8 cellular contexts compared by ENCODE assay signal in the genomic region with DNA sequence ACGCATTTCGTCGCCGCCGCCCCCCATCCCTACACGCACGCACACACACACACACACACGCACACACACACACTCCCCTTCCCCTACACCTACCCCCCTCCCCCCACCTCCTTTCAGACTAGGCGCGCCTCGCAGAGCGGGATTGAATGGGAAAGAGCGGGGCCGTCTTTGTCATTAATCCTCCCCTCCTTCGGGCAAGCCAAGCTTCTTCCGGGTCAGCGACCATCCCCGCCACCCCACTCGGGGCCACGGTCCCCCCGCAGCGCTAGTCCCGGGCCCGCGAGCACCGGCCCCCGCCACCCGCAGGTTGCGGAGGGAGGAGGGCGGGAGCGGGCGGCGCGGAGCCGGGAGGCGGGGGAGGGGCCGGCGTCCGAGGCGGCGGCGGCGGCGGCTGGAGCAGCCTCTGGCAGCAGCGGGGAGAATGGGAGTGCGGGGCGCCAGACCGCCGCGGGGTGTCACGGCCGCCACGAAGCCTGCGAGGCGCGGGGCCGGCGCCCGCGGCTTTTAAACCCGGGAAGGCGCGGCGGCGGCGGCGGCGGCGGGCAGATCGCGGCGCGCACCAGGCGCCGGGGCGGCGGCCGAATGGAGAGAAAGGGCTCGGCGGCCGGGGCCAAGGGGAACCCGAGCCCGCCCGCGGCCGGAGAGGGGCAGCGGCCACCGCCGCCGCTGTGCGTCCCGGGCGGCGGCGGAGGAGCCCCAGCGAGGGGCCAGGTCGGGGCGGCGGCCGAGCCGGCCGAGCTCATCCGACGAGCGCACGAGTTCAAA. TPM values are rescaled to one million over a fixed set of nuclear protein-coding genes. Genes with fewer than 3 reads are reported as not detected.
A peak's percentile ranks its signal among the peaks of the same experiment; 100 is the strongest.
DNase-seq lines count a peak whose midpoint lies in the region; ATAC-seq, FAIRE-seq and TF ChIP-seq lines count a peak whose summit lies in the region.

A gene (plus strand): TSS at position 369 of the 765 bp plus-strand sequence. CDS start 214 bp downstream, at position 583.

- peak; percentile 49 for ATAC-seq in stimulated activated memory B cell treated with anti-CD40 and anti-IgM and Interleukin-4, amounts not matched to agents 10 μg/mL and 1 μg/mL and 100 μg/mL, for 72 hours

- no peaks in the 10 kb centered on the region for H3F3A ChIP-seq in OCI-LY1 (ENCODE audit: insufficient read depth, low read length)

- CTCF ChIA-PET in RWPE1 (lab: Yijun Ruan, JAX) = interaction anchor here (0.6 to 0.8 kb wide), 2 partner anchors 11 to 96 kb away, joined by 4 to 6 read pairs; no protein-coding TSS in a partner anchor

- H3K27ac ChIP-seq in ACC112 (ENCODE audit: low read depth, low read length) = no peak within 1 kb of the TSS
- peak within 1 kb of the TSS; percentile 83 for H3K27ac ChIP-seq in OCI-LY1 (ENCODE audit: low read depth, low read length, poor library complexity, severe bottlenecking)
- no peak within 1 kb of the TSS for H3K27ac ChIP-seq in RWPE1

- FAIRE-seq in H54 (lab: Jason Lieb, UNC) = no peak

- H3K79me2 ChIP-seq in ACC112 (ENCODE audit: control insufficient read depth, insufficient read depth, low read length, unreplicated experiment) (no peaks in the 10 kb centered on the region), OCI-LY1 (ENCODE audit: insufficient read depth, low read length) (peaks cover 45% of the 10 kb centered on the region)

- peaks cover 59% of the 10 kb centered on the region for H3K4me1 Mint-ChIP-seq in brain
- peaks cover 37 to 47% of the 10 kb centered on the region in 2 donors for H3K4me1 Mint-ChIP-seq in immature natural killer cell
- peaks cover 51% of the 10 kb centered on the region for H3K4me1 Mint-ChIP-seq in stimulated activated memory B cell treated with anti-CD40 and anti-IgM and Interleukin-4, amounts not matched to agents 10 μg/mL and 1 μg/mL and 100 μg/mL, for 72 hours

- peak within 1 kb of the TSS; percentile 87 for H3K4me2 ChIP-seq in OCI-LY1 (ENCODE audit: low read length)

- TF ChIP-seq CTCF in OCI-LY1 (IDR thresholded peaks at IDR 0.05; ENCODE audit: low read length) = no peak
- no peak for TF ChIP-seq CTCF in brain (conservative IDR thresholded peaks at IDR 0.05)
- no peak for TF ChIP-seq CTCF in RWPE1 (conservative IDR thresholded peaks at IDR 0.05; ENCODE audit: low read depth)

- H3K27me3 Mint-ChIP-seq in brain = peaks cover 35% of the 10 kb centered on the region
- H3K27me3 Mint-ChIP-seq in immature natural killer cell (ENCODE audit: low read depth in 3 of 3) = peaks cover 4 to 32% (median 8%) of the 10 kb centered on the region in 3 donors
- no peaks in the 10 kb centered on the region for H3K27me3 Mint-ChIP-seq in stimulated activated memory B cell treated with anti-CD40 and anti-IgM and Interleukin-4, amounts not matched to agents 10 μg/mL and 1 μg/mL and 100 μg/mL, for 72 hours

- H3K9ac ChIP-seq in OCI-LY1 (ENCODE audit: low read length) = peak within 1 kb of the TSS; percentile 100

- TF ChIP-seq POLR2A in GM15510 (IDR thresholded peaks at IDR 0.05; ENCODE audit: borderline replicate concordance, extremely low read depth, insufficient read length) (peak; percentile 13), H54 (IDR thresholded peaks at IDR 0.05; ENCODE audit: low read depth, low read length) (no peak)

- H3K4me1 ChIP-seq in ACC112 (ENCODE audit: control insufficient read depth, insufficient read depth, low read length, unreplicated experiment) (no peaks in the 10 kb centered on the region), OCI-LY1 (ENCODE audit: insufficient read depth, low read length, severe bottlenecking) (peaks cover 49% of the 10 kb centered on the region)

- no peaks in the 10 kb centered on the region for H3K9me3 ChIP-seq in OCI-LY1 (ENCODE audit: low read length)

- H3K9me2 ChIP-seq in OCI-LY1 (ENCODE audit: low read depth, low read length) = no peaks in the 10 kb centered on the region

- H2AFZ ChIP-seq in ACC112 (ENCODE audit: low read length, unreplicated experiment) (peak within 1 kb of the TSS; percentile 48), OCI-LY1 (ENCODE audit: low read length) (no peak within 1 kb of the TSS)

- H3K4me3 Mint-ChIP-seq in brain = peak within 1 kb of the TSS; percentile 89 to 95 (median 94)
- peak within 1 kb of the TSS; percentile 90 to 93 (median 90) for H3K4me3 Mint-ChIP-seq in immature natural killer cell
- H3K4me3 Mint-ChIP-seq in stimulated activated memory B cell treated with anti-CD40 and anti-IgM and Interleukin-4, amounts not matched to agents 10 μg/mL and 1 μg/mL and 100 μg/mL, for 72 hours = peak within 1 kb of the TSS; percentile 92

- no peaks in the 10 kb centered on the region for H4K20me1 ChIP-seq in OCI-LY1 (ENCODE audit: insufficient read depth, low read length)

- H3K27me3 ChIP-seq in ACC112 (ENCODE audit: insufficient read depth, low read length) (peaks cover 88% of the 10 kb centered on the region), OCI-LY1 (ENCODE audit: insufficient read depth, low read length) (no peaks in the 10 kb centered on the region)

- peak; percentile 17 to 30 (median 18) for DNase-seq in immature natural killer cell
- DNase-seq in H54 (ENCODE audit: insufficient read length, low spot score) = no peak
- DNase-seq in RWPE1 (ENCODE audit: low spot score) = no peak

- H3K27ac Mint-ChIP-seq in brain = peak within 1 kb of the TSS; percentile 89 to 97 (median 93)
- peak within 1 kb of the TSS; percentile 3 to 85 (median 72) for H3K27ac Mint-ChIP-seq in immature natural killer cell
- peak within 1 kb of the TSS; percentile 96 for H3K27ac Mint-ChIP-seq in stimulated activated memory B cell treated with anti-CD40 and anti-IgM and Interleukin-4, amounts not matched to agents 10 μg/mL and 1 μg/mL and 100 μg/mL, for 72 hours

- H3K36me3 ChIP-seq in ACC112 (ENCODE audit: insufficient read depth, low read length) (no peaks in the 10 kb centered on the region), OCI-LY1 (ENCODE audit: insufficient read depth, low read length) (peaks cover 18% of the 10 kb centered on the region)

- no peaks in the 10 kb centered on the region for H3K36me3 Mint-ChIP-seq in brain
- H3K36me3 Mint-ChIP-seq in immature natural killer cell = no peaks in the 10 kb centered on the region
- H3K36me3 Mint-ChIP-seq in stimulated activated memory B cell treated with anti-CD40 and anti-IgM and Interleukin-4, amounts not matched to agents 10 μg/mL and 1 μg/mL and 100 μg/mL, for 72 hours = no peaks in the 10 kb centered on the region

- H3K9me3 Mint-ChIP-seq in brain = no peaks in the 10 kb centered on the region
- no peaks in the 10 kb centered on the region for H3K9me3 Mint-ChIP-seq in immature natural killer cell
- no peaks in the 10 kb centered on the region for H3K9me3 Mint-ChIP-seq in stimulated activated memory B cell treated with anti-CD40 and anti-IgM and Interleukin-4, amounts not matched to agents 10 μg/mL and 1 μg/mL and 100 μg/mL, for 72 hours

- H3K4me3 ChIP-seq in ACC112 (ENCODE audit: low read depth, low read length) (peak within 1 kb of the TSS; percentile 77), OCI-LY1 (ENCODE audit: low read depth, low read length, poor library complexity, severe bottlenecking) (peak within 1 kb of the TSS; percentile 99)

- POLR2A ChIA-PET in RWPE1 (lab: Yijun Ruan, JAX; ENCODE audit: low non-redundant PET) = no interaction called here

RNA-seq across cellular contexts. Expression of the gene that starts here (rescaled TPM):
- polyA plus RNA-seq in brain (ENCODE audit: insufficient read depth, low read depth, low replicate concordance) (4.9 TPM), immature natural killer cell (1 to 10 TPM in 2 of 3 donors, under 1 TPM in 1; 0.98 to 1.4 (median 1.3) TPM)

Comparison
In these comparisons a context has a peak if more than half of its experiments do, and no peak if none do; other contexts are left out.
1. DNase-seq: peak in immature natural killer cell (3 of 3); none in H54 (single experiment) and RWPE1 (single experiment).
2. Peak in every context shown above with its lines, with median percentiles within 50 percentile points of each other: H3K27ac Mint-ChIP-seq and H3K4me3 Mint-ChIP-seq.